2 cellular contexts compared by ENCODE assay signal in genomic region chr1:71080178-71080781, GRCh38.
A peak's percentile ranks its signal among the peaks of the same experiment; 100 is the strongest.
TF ChIP-seq lines count a peak whose summit lies in the region.

No MANE protein-coding gene starts in this region.

TF ChIP-seq in HEK293, 187 proteins besides CTCF, POLR2A, EP300 and RAD21:
- TF ChIP-seq ZNF558 (tag by site-specific recombination; IDR thresholded peaks at IDR 0.05) (no peak), ZNF670 (tag by site-specific recombination; IDR thresholded peaks at IDR 0.05; ENCODE audit: low read depth) (no peak), HIC1 (tag by site-specific recombination; IDR thresholded peaks at IDR 0.05) (no peak), ZNF391 (tag by site-specific recombination; IDR thresholded peaks at IDR 0.05; ENCODE audit: borderline replicate concordance, low read depth) (no peak), ZNF548 (tag by site-specific recombination; IDR thresholded peaks at IDR 0.05) (no peak), PRDM1 (tag by site-specific recombination; IDR thresholded peaks at IDR 0.05) (peak; percentile 70; the same call in 1 of the 2 replicates), ZNF112 (tag by site-specific recombination; IDR thresholded peaks at IDR 0.05) (no peak)

TF ChIP-seq in HepG2, 621 proteins besides CTCF, POLR2A, EP300 and RAD21:
- TF ChIP-seq IKZF4 (CRISPR knock-in tag; IDR thresholded peaks at IDR 0.05; ENCODE audit: borderline replicate concordance, low read depth, not compliant biosample characterization) (no peak), ZNF251 (CRISPR knock-in tag; IDR thresholded peaks at IDR 0.05) (no peak), DBP (CRISPR knock-in tag; IDR thresholded peaks at IDR 0.05; ENCODE audit: not compliant biosample characterization) (no peak), ZNF552 (CRISPR knock-in tag; IDR thresholded peaks at IDR 0.05; ENCODE audit: borderline replicate concordance) (no peak), SMAD9 (CRISPR knock-in tag; IDR thresholded peaks at IDR 0.05) (no peak), MAFG (CRISPR knock-in tag; IDR thresholded peaks at IDR 0.05) (peak; percentile 35; the same call in 1 of the 2 replicates), MAFF (IDR thresholded peaks at IDR 0.05; ENCODE audit: low read depth, low read length) (peak; percentile 65), SAFB2 (CRISPR knock-in tag; IDR thresholded peaks at IDR 0.05; ENCODE audit: borderline replicate concordance, low read depth) (0 out of 2 replicates have a peak, but pooled peaks have one; percentile 28), MXI1 (IDR thresholded peaks at IDR 0.05; ENCODE audit: borderline replicate concordance, low read depth, low read length) (peak; percentile 32; the same call in 1 of the 3 replicates), NFIB (CRISPR knock-in tag; IDR thresholded peaks at IDR 0.05; ENCODE audit: borderline replicate concordance) (no peak), SCMH1 (CRISPR knock-in tag; IDR thresholded peaks at IDR 0.05; ENCODE audit: borderline replicate concordance) (no peak), ZNF136 (CRISPR knock-in tag; IDR thresholded peaks at IDR 0.05; ENCODE audit: low read depth) (no peak), USF2 (IDR thresholded peaks at IDR 0.05; ENCODE audit: low read depth, low read length) (no peak), USF2 (CRISPR knock-in tag; IDR thresholded peaks at IDR 0.05; ENCODE audit: borderline replicate concordance) (peak; percentile 22; the same call in 1 of the 2 replicates), MAFK (conservative IDR thresholded peaks at IDR 0.05 in 1 of 2, IDR thresholded peaks at IDR 0.05 in 1 of 2; ENCODE audit: low read length in 2 of 2) (peak; percentile 59 to 73), AHDC1 (CRISPR knock-in tag; IDR thresholded peaks at IDR 0.05; ENCODE audit: borderline replicate concordance) (no peak), SAP130 (CRISPR knock-in tag; IDR thresholded peaks at IDR 0.05; ENCODE audit: low read depth) (peak; percentile 14; the same call in 1 of the 2 replicates)
TF ChIP-seq in HepG2: peak in this region for 7.
